ENCODE assay signal across 22 cellular contexts in genomic region chr19:17454579-17454978, GRCh38. TPM values are rescaled to one million over a fixed set of nuclear protein-coding genes. Genes with fewer than 3 reads are reported as not detected.
DNase-seq lines count a peak whose midpoint lies in the region; ATAC-seq and TF ChIP-seq lines count a peak whose summit lies in the region.
"Had no signal": no experiment of that assay in that cellular context is flagged by ENCODE, and none has a peak within 500 bp of the region (broad histone marks: within the 10 kb centered on the region; RNA-seq: fewer than 3 reads in every experiment).

No MANE protein-coding gene starts in this region.

- CTCF ChIA-PET in CD4-positive, alpha-beta memory T cell (lab: Charles Lee; ENCODE audit: partially characterized antibody) = interaction anchor here (1.0 to 1.6 kb wide), 3 partner anchors 10 to 119 kb away, joined by 4 to 8 read pairs (median 7); no protein-coding TSS in a partner anchor

- H3K36me3 Mint-ChIP-seq in brain = no peaks in the 10 kb centered on the region
- no peaks in the 10 kb centered on the region for H3K36me3 Mint-ChIP-seq in mesothelial cell of epicardium
- no peaks in the 10 kb centered on the region for H3K36me3 Mint-ChIP-seq in CD4-positive, alpha-beta memory T cell

- peaks cover 79% of the 10 kb centered on the region for H3K27me3 Mint-ChIP-seq in brain
- H3K27me3 Mint-ChIP-seq in mesothelial cell of epicardium (ENCODE audit: low read depth) = peaks cover 50% of the 10 kb centered on the region
- peaks cover 25 to 35% of the 10 kb centered on the region in 2 donors for H3K27me3 Mint-ChIP-seq in CD4-positive, alpha-beta memory T cell

- TF ChIP-seq CTCF in GM13977 (IDR thresholded peaks at IDR 0.05; ENCODE audit: extremely low read depth, insufficient read depth, missing control alignments) (no peak), brain (conservative IDR thresholded peaks at IDR 0.05) (no peak), mesothelial cell of epicardium (IDR thresholded peaks at IDR 0.05; ENCODE audit: unreplicated experiment) (no peak)

- peak overlapping the region; percentile 20; the same call in 1 of the 2 replicates for H3K9ac ChIP-seq in HUES64 (ENCODE audit: low read depth, low read length)

- WGBS in HUES64 = 2% methylated on average over 10 of the region's 10 CpGs

- H3K27ac ChIP-seq in HUES64 (ENCODE audit: low read depth, low read length) = no peak overlapping the region
- no peak overlapping the region for H3K27ac ChIP-seq in CD4-positive, alpha-beta memory T cell (ENCODE audit: low read depth, low read length)
- H3K27ac ChIP-seq: breast epithelium had no signal

- H3K4me1 Mint-ChIP-seq in brain = peaks cover 17% of the 10 kb centered on the region
- peaks cover 9% of the 10 kb centered on the region for H3K4me1 Mint-ChIP-seq in mesothelial cell of epicardium
- peaks cover 8 to 17% (median 11%) of the 10 kb centered on the region in 4 donors for H3K4me1 Mint-ChIP-seq in CD4-positive, alpha-beta memory T cell

- H3K9me3 Mint-ChIP-seq in brain (peaks cover 0 to 8% (median 3%) of the 10 kb centered on the region in 5 experiments), mesothelial cell of epicardium (no peaks in the 10 kb centered on the region)
- H3K9me3 Mint-ChIP-seq in CD4-positive, alpha-beta memory T cell = peaks cover 0 to 2% (median 0%) of the 10 kb centered on the region in 8 donors
- H3K9me3 Mint-ChIP-seq: activated T-helper 1 cell treated with anti-CD3 and anti-CD28 coated beads, Interleukin-12 subunit alpha, Interleukin-12 subunit beta, Interleukin-2, Interleukin-4 antibody, amounts not matched to agents 30 ng/mL and 10 ng/mL and 1 ng/mL, durations not matched to agents 14 hours and 24 hours and 36 hours; dendritic cell treated with granulocyte-macrophage colony-stimulating factor and Interleukin-4, amounts not matched to agents 40 ng/mL and 50 ng/mL, for 4 days had no signal

- H3K36me3 ChIP-seq in HUES64 (ENCODE audit: insufficient read depth, low read length) = no peaks in the 10 kb centered on the region
- H3K36me3 ChIP-seq in CD4-positive, alpha-beta memory T cell (ENCODE audit: insufficient read depth, low read length) = no peaks in the 10 kb centered on the region
- H3K36me3 ChIP-seq: breast epithelium had no signal

- peaks cover 4% of the 10 kb centered on the region for H3K4me1 ChIP-seq in HUES64 (ENCODE audit: insufficient read depth, low read length)
- H3K4me1 ChIP-seq in CD4-positive, alpha-beta memory T cell (ENCODE audit: insufficient read depth, low read length) = peaks cover 15% of the 10 kb centered on the region
- H3K4me1 ChIP-seq: breast epithelium had no signal

- intact Hi-C loops in CD4-positive, alpha-beta memory T cell (cut with micrococcal nuclease) = no loop called here

- ATAC-seq in HG03378 (IDR thresholded peaks at IDR 0.05; ENCODE audit: unreplicated experiment) = no peak
- ATAC-seq: left ventricle myocardium superior had no signal

- H3K27me3 ChIP-seq in HUES64 (ENCODE audit: insufficient read depth, low read length) = peaks cover 40% of the 10 kb centered on the region
- peaks cover 18% of the 10 kb centered on the region for H3K27me3 ChIP-seq in CD4-positive, alpha-beta memory T cell (ENCODE audit: insufficient read depth, low read length)

- in situ Hi-C loops in GM13977 (cut with MboI; ENCODE audit: low pct_unique_long_range_greater_than_20kb, low sequenced_read_pairs, unreplicated experiment) = no loop called here

- POLR2A ChIA-PET in CD4-positive, alpha-beta memory T cell (lab: Charles Lee; ENCODE audit: partially characterized antibody) = no interaction called here

- H3K9me3 ChIP-seq in HUES64 (ENCODE audit: insufficient read depth, low read depth, low read length) = no peaks in the 10 kb centered on the region
- no peaks in the 10 kb centered on the region for H3K9me3 ChIP-seq in CD4-positive, alpha-beta memory T cell (ENCODE audit: control insufficient read depth in 1 of 2, low read length in 2 of 2)
- H3K9me3 ChIP-seq: breast epithelium had no signal

- H3K4me3 Mint-ChIP-seq in brain (peak overlapping the region in 4 of 5 experiments; percentile 24 to 73 (median 45)), mesothelial cell of epicardium (peak overlapping the region; percentile 10)
- peak overlapping the region in 2 of 8 donors; percentile 26 to 30 for H3K4me3 Mint-ChIP-seq in CD4-positive, alpha-beta memory T cell
- H3K4me3 Mint-ChIP-seq: activated T-helper 1 cell treated with anti-CD3 and anti-CD28 coated beads, Interleukin-12 subunit alpha, Interleukin-12 subunit beta, Interleukin-2, Interleukin-4 antibody, amounts not matched to agents 30 ng/mL and 10 ng/mL and 1 ng/mL, durations not matched to agents 14 hours and 24 hours and 36 hours; dendritic cell treated with granulocyte-macrophage colony-stimulating factor and Interleukin-4, amounts not matched to agents 40 ng/mL and 50 ng/mL, for 4 days had no signal

- DNase-seq in GM13977 (ENCODE audit: low spot score) = peak; percentile 32
- DNase-seq in mesothelial cell of epicardium (ENCODE audit: low spot score in 2 of 2, unreplicated experiment in 2 of 2) = no peak
- DNase-seq in CD4-positive, alpha-beta memory T cell = no peak
- DNase-seq in islet precursor cell = no peak
- DNase-seq: EL; erythroblast; left ventricle myocardium superior; NCI-H1417 treated with DMSO at 0.1 percent for 48 hours; NCI-H226; retina; stimulated activated CD8-positive, alpha-beta memory T cell treated with anti-CD3 and anti-CD28 coated beads, Interleukin-4, amount 100 ng/mL, for 48 hours had no signal

- peak overlapping the region; percentile 42 for H3K4me3 ChIP-seq in HUES64 (ENCODE audit: low read length)
- no peak overlapping the region for H3K4me3 ChIP-seq in CD4-positive, alpha-beta memory T cell (ENCODE audit: low read length in 2 of 2)

- H3K27ac Mint-ChIP-seq in brain (no peak overlapping the region), mesothelial cell of epicardium (no peak overlapping the region)
- no peak overlapping the region for H3K27ac Mint-ChIP-seq in CD4-positive, alpha-beta memory T cell
- H3K27ac Mint-ChIP-seq: activated T-helper 1 cell treated with anti-CD3 and anti-CD28 coated beads, Interleukin-12 subunit alpha, Interleukin-12 subunit beta, Interleukin-2, Interleukin-4 antibody, amounts not matched to agents 30 ng/mL and 10 ng/mL and 1 ng/mL, durations not matched to agents 14 hours and 24 hours and 36 hours; dendritic cell treated with granulocyte-macrophage colony-stimulating factor and Interleukin-4, amounts not matched to agents 40 ng/mL and 50 ng/mL, for 4 days had no signal

RNA-seq across cellular contexts. Expression of gene TMEM221, which starts 6.1 kb away (rescaled TPM):
- 0.85 TPM for polyA plus RNA-seq in HUES64 (2013, experiment 1 of 2)
- 1.3 TPM for polyA plus RNA-seq in HUES64 (2013, experiment 2 of 2)
- 1.3 TPM for polyA plus RNA-seq in brain (ENCODE audit: insufficient read depth, low read depth, low replicate concordance)
- total RNA-seq in mesothelial cell of epicardium = 4.8 to 6.0 TPM (median 5.1 TPM) in 3 replicates
- total RNA-seq in CD4-positive, alpha-beta memory T cell = not detected
- polyA plus RNA-seq in CD4-positive, alpha-beta memory T cell = under 1 TPM in 1 of 2 donors, not detected in 1; 0.09 TPM
- total RNA-seq: activated T-helper 1 cell treated with anti-CD3 and anti-CD28 coated beads, Interleukin-12 subunit alpha, Interleukin-12 subunit beta, Interleukin-2, Interleukin-4 antibody, amounts not matched to agents 30 ng/mL and 10 ng/mL and 1 ng/mL, durations not matched to agents 14 hours and 24 hours and 36 hours; left ventricle myocardium superior had no signal

RNA-seq across cellular contexts. Expression of gene NXNL1, which starts 6.1 kb away (rescaled TPM):
- polyA plus RNA-seq in HUES64 (2013, experiment 1 of 2) = not detected
- not detected for polyA plus RNA-seq in HUES64 (2013, experiment 2 of 2)
- polyA plus RNA-seq in brain (ENCODE audit: insufficient read depth, low read depth, low replicate concordance) = not detected
- not detected in 3 replicates for total RNA-seq in mesothelial cell of epicardium
- not detected for total RNA-seq in CD4-positive, alpha-beta memory T cell
- not detected for polyA plus RNA-seq in CD4-positive, alpha-beta memory T cell
- total RNA-seq: activated T-helper 1 cell treated with anti-CD3 and anti-CD28 coated beads, Interleukin-12 subunit alpha, Interleukin-12 subunit beta, Interleukin-2, Interleukin-4 antibody, amounts not matched to agents 30 ng/mL and 10 ng/mL and 1 ng/mL, durations not matched to agents 14 hours and 24 hours and 36 hours; frontal cortex; left ventricle myocardium superior; M059J; mucosa of gallbladder; omental fat pad; temporal lobe had no signal

RNA-seq across cellular contexts. Expression of gene SLC27A1, which starts 15.7 kb away (rescaled TPM):
- 3.4 TPM for polyA plus RNA-seq in HUES64 (2013, experiment 1 of 2)
- polyA plus RNA-seq in HUES64 (2013, experiment 2 of 2) = 4.6 TPM
- 20.4 TPM for polyA plus RNA-seq in brain (ENCODE audit: insufficient read depth, low read depth, low replicate concordance)
- total RNA-seq in mesothelial cell of epicardium = 25.1 to 27.5 TPM (median 26.0 TPM) in 3 replicates
- 10 to 100 TPM in 1 of 2 experiments, 1 to 10 TPM in 1; 9.2 to 10.1 TPM for total RNA-seq in CD4-positive, alpha-beta memory T cell
- polyA plus RNA-seq in CD4-positive, alpha-beta memory T cell = 1 to 10 TPM; 5.2 to 6.6 TPM

RNA-seq across cellular contexts. Expression of gene MVB12A, which starts 34.7 kb away (rescaled TPM):
- 31.2 TPM for polyA plus RNA-seq in HUES64 (2013, experiment 1 of 2)
- polyA plus RNA-seq in HUES64 (2013, experiment 2 of 2) = 41.1 TPM
- 64.9 TPM for polyA plus RNA-seq in brain (ENCODE audit: insufficient read depth, low read depth, low replicate concordance)
- total RNA-seq in mesothelial cell of epicardium = 53.5 to 57.2 TPM (median 54.5 TPM) in 3 replicates
- 10 to 100 TPM; 35.4 to 38.0 TPM for total RNA-seq in CD4-positive, alpha-beta memory T cell
- 10 to 100 TPM; 29.5 to 32.6 TPM for polyA plus RNA-seq in CD4-positive, alpha-beta memory T cell

RNA-seq across cellular contexts. Expression of gene BST2, which starts 49.1 kb away (rescaled TPM):
- 33.3 TPM for polyA plus RNA-seq in HUES64 (2013, experiment 1 of 2)
- polyA plus RNA-seq in HUES64 (2013, experiment 2 of 2) = 47.2 TPM
- 39.4 TPM for polyA plus RNA-seq in brain (ENCODE audit: insufficient read depth, low read depth, low replicate concordance)
- total RNA-seq in mesothelial cell of epicardium = 326 to 362 TPM (median 360 TPM) in 3 replicates
- 10 to 100 TPM; 55.9 TPM for total RNA-seq in CD4-positive, alpha-beta memory T cell
- polyA plus RNA-seq in CD4-positive, alpha-beta memory T cell = 100 to 1,000 TPM; 143 to 173 TPM
